ENCODE assay signal across 8 cellular contexts in the genomic region with DNA sequence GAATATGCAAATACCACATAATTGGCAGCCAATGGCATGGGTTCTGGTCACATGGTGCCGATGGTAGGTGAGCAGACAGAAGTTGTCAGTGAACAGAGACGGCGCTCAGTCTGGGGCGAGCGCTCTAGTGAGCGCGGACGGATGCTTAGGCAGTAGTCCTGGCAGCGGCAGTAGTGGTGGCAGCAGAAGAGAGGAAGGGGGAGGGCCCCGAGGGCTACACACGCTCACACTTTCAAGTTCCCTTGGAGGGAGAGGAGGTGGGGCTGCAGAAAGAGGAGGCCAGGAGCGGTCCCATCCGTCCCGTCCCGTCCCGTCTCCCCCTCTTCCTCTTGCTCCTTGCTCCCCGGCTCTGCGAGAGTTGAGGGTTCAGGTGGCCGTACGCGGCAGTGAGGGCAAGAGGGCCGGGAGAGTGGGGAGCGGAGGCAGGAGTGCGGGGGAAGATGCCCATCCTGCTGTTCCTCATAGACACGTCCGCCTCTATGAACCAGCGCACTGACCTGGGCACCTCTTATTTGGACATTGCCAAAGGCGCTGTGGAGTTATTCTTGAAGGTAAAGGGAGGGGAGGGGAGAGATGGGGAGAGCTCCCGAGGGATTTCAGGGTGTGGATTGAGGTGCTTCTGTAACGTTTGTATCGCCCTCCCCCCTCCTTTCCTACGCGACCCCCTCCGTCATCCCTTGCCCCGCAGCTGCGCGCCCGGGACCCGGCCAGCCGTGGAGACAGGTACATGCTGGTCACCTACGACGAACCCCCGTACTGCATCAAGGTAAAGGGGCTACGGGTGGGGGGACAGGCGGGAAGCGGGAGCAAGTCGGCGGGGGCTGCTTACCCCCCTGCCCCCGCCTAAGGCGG. TPM values are rescaled to one million over a fixed set of nuclear protein-coding genes. Genes with fewer than 3 reads are reported as not detected.
DNase-seq lines count a peak whose midpoint lies in the region; ATAC-seq and TF ChIP-seq lines count a peak whose summit lies in the region.

A gene with protein sequence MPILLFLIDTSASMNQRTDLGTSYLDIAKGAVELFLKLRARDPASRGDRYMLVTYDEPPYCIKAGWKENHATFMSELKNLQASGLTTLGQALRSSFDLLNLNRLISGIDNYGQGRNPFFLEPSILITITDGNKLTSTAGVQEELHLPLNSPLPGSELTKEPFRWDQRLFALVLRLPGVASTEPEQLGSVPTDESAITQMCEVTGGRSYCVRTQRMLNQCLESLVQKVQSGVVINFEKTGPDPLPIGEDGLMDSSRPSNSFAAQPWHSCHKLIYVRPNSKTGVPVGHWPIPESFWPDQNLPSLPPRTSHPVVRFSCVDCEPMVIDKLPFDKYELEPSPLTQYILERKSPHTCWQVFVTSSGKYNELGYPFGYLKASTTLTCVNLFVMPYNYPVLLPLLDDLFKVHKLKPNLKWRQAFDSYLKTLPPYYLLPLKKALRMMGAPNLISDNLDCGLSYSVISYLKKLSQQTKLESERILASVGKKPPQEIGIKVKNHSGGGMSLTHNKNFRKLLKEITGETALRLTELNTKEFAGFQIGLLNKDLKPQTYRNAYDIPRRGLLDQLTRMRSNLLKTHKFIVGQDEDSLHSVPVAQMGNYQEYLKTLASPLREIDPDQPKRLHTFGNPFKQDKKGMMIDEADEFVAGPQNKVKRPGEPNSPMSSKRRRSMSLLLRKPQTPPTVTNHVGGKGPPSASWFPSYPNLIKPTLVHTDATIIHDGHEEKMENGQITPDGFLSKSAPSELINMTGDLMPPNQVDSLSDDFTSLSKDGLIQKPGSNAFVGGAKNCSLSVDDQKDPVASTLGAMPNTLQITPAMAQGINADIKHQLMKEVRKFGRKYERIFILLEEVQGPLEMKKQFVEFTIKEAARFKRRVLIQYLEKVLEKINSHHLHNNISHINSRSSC (plus strand): TSS at position 108 of the 852 bp plus-strand sequence. CDS start 333 bp downstream, at position 441.

- H3K79me2 ChIP-seq in fibroblast of lung (ENCODE audit: control insufficient read depth, insufficient read depth, low read length): no peaks in the 10 kb centered on the region

- H3K27me3 Mint-ChIP-seq in natural killer cell (ENCODE audit: low read depth in 2 of 2): peaks cover 0 to 22% of the 10 kb centered on the region in 2 donors

- H3K27me3 ChIP-seq in fibroblast of lung (ENCODE audit: control insufficient read depth, insufficient read depth, low read length): no peaks in the 10 kb centered on the region

- intact Hi-C loops in natural killer cell (cut with micrococcal nuclease): no loop called here

- peak within 1 kb of the TSS; percentile 98 for H3K4me3 Mint-ChIP-seq in natural killer cell

- POLR2A ChIA-PET in RWPE1 (lab: Yijun Ruan, JAX; ENCODE audit: low non-redundant PET): interaction anchor here (0.7 kb wide), 1 partner anchor 447 kb away, joined by 3 read pairs; no protein-coding TSS in a partner anchor

- DNase-seq in Caki2 (ENCODE audit: low read depth) (peak; percentile 88), HT1080 (ENCODE audit: low read depth) (peak; percentile 88), RWPE1 (ENCODE audit: low spot score) (peak; percentile 78), fibroblast of lung (ENCODE audit: low read depth in 2 of 2) (peak; percentile 89 to 90), natural killer cell (peak; percentile 82)
- peak; percentile 59 to 70 for DNase-seq in activated T-helper 1 cell treated with anti-CD3 and anti-CD28 coated beads, Interleukin-2, amount 50 U/mL, for 16 hours (ENCODE audit: low read depth in 1 of 2, low spot score in 1 of 2)
- peak; percentile 78 to 88 (median 86) for DNase-seq in stimulated activated naive CD4-positive, alpha-beta T cell (lab: John Stamatoyannopoulos, UW)

- no peaks in the 10 kb centered on the region for H3K36me3 ChIP-seq in fibroblast of lung (ENCODE audit: control insufficient read depth, insufficient read depth, low read length)

- ATAC-seq in GM21367 (IDR thresholded peaks at IDR 0.05; ENCODE audit: unreplicated experiment): peak; percentile 82
- peak; percentile 69 to 88 (median 72) for ATAC-seq in natural killer cell

- in situ Hi-C loops in Caki2 (cut with HindIII; ENCODE audit: low pct_unique_long_range_greater_than_20kb, low sequenced_read_pairs): no loop called here

- H3K27ac Mint-ChIP-seq in natural killer cell: peak within 1 kb of the TSS; percentile 97 to 99

- no peaks in the 10 kb centered on the region for H3K4me1 ChIP-seq in fibroblast of lung (ENCODE audit: control insufficient read depth, extremely low read depth, insufficient read depth, low read length)

- H3K9me3 Mint-ChIP-seq in natural killer cell: no peaks in the 10 kb centered on the region

- H2AFZ ChIP-seq in fibroblast of lung (ENCODE audit: low read length): peak within 1 kb of the TSS; percentile 30

- CTCF ChIA-PET in RWPE1 (lab: Yijun Ruan, JAX): no interaction called here

- no peaks in the 10 kb centered on the region for H4K20me1 ChIP-seq in fibroblast of lung (ENCODE audit: control insufficient read depth, extremely low read depth, insufficient read depth, low read length)

- TF ChIP-seq CTCF in RWPE1 (conservative IDR thresholded peaks at IDR 0.05; ENCODE audit: low read depth) (no peak), fibroblast of lung (conservative IDR thresholded peaks at IDR 0.05 in 1 of 2, IDR thresholded peaks at IDR 0.05 in 1 of 2; ENCODE audit: low read depth in 1 of 2, low read length in 2 of 2) (no peak), natural killer cell (IDR thresholded peaks at IDR 0.05) (no peak)

- H3K4me2 ChIP-seq in fibroblast of lung (ENCODE audit: extremely low read depth, insufficient read depth, low read length): peak within 1 kb of the TSS; percentile 69

- H3K27ac ChIP-seq in RWPE1 (peak within 1 kb of the TSS; percentile 89), fibroblast of lung (ENCODE audit: insufficient read depth, low read length) (peak within 1 kb of the TSS; percentile 67)

- peaks cover 22 to 27% of the 10 kb centered on the region in 2 donors for H3K4me1 Mint-ChIP-seq in natural killer cell

- H3K9ac ChIP-seq in fibroblast of lung (ENCODE audit: insufficient read depth, low read length): peak within 1 kb of the TSS; percentile 76

- H3K36me3 Mint-ChIP-seq in natural killer cell: no peaks in the 10 kb centered on the region

- peak within 1 kb of the TSS; percentile 52 to 80 (median 67) for H3K4me3 ChIP-seq in fibroblast of lung (replicated peaks in 1 of 4; ENCODE audit: control extremely low read depth in 1 of 4, insufficient read depth in 1 of 4, low read depth in 3 of 4, low read length in 4 of 4)

- no peaks in the 10 kb centered on the region for H3K9me3 ChIP-seq in fibroblast of lung (ENCODE audit: control insufficient read depth, insufficient read depth, low read depth, low read length)

RNA-seq across cellular contexts. Expression of the gene that starts here (rescaled TPM):
- total RNA-seq in Caki2 (2014; rRNA removed; shearing (Covaris generic); ENCODE audit: low replicate concordance): 3.7 and 7.7 TPM in 2 replicates
- 3.7 and 4.2 TPM in 2 replicates for total RNA-seq in HT1080 (2014; rRNA removed; shearing (Covaris generic))
- polyA plus RNA-seq in HT1080 (2015; cell fraction: cytosol; rRNA removed): 3.2 and 3.4 TPM in 2 replicates
- 20.3 and 28.7 TPM in 2 replicates for polyA plus RNA-seq in HT1080 (2015; cell fraction: nucleus; rRNA removed)
- total RNA-seq in fibroblast of lung (4.1 and 5.1 TPM in 2 replicates), natural killer cell (10 to 100 TPM; 24.0 to 30.2 (median 26.7) TPM)
- 3.8 and 5.7 TPM in 2 replicates for polyA plus RNA-seq in fibroblast of lung
- 1.8 and 2.2 TPM in 2 replicates for polyA plus RNA-seq in fibroblast of lung (2012)
- polyA minus RNA-seq in fibroblast of lung (ENCODE audit: low replicate concordance): 0.55 and 0.63 TPM in 2 replicates

Comparison
In these comparisons a context has a peak if more than half of its experiments do, and no peak if none do; other contexts are left out.
1. Peak in every context shown above with its lines: DNase-seq, ATAC-seq, H3K4me3 ChIP-seq and H3K27ac ChIP-seq.